28 cellular contexts compared by ENCODE assay signal in the genomic region with DNA sequence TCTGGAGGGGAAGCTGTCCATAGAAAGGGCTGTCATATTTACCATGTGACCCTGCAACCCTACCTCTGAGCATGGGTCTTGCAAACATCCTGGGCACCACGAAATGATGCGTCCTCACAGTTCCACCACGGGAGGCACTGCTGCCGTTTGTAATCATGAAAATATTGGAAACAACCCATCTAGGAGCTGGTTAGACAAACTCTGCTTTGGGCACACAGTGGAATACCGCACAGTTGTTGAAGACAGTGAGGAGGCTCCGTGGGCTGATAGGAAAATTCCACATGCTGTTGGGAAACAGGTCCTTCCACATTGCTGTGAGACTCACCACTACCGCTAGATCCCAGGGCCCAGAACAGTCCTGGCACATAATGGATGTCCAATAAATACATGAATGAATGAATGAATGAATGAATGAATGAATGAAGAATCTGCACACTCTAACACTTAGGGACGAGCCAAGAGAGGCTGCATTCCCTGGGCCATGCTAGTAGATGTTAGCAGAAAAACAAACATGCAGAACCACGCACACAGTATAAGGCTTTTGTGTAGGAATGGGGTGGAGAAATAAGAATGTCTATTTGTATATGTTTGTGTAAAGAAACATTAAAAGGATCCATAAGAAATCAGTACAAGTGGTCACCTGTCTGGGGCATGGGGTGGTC. TPM values are rescaled to one million over a fixed set of nuclear protein-coding genes. Genes with fewer than 3 reads are reported as not detected.
A peak's percentile ranks its signal among the peaks of the same experiment; 100 is the strongest.
DNase-seq lines count a peak whose midpoint lies in the region; ATAC-seq and TF ChIP-seq lines count a peak whose summit lies in the region.
"Had no signal": no experiment of that assay in that cellular context is flagged by ENCODE, and none has a peak within 500 bp of the region (broad histone marks: within the 10 kb centered on the region; RNA-seq: fewer than 3 reads in every experiment).

No MANE protein-coding gene starts in this region.

- no peaks in the 10 kb centered on the region for H3K36me3 ChIP-seq in smooth muscle cell (ENCODE audit: low read depth)
- H3K36me3 ChIP-seq: sigmoid colon, tibial artery had no signal

- no peaks in the 10 kb centered on the region for H4K20me1 ChIP-seq in smooth muscle cell (ENCODE audit: low read depth)

- in situ Hi-C loops in SK-MEL-5 (cut with HindIII; ENCODE audit: low pct_unique_long_range_greater_than_20kb, low sequenced_read_pairs), result no loop called here

- DNase-seq in SK-MEL-5 (ENCODE audit: low read depth, low spot score) (peak; percentile 17), foreskin keratinocyte (no peak), smooth muscle cell (lab: John Stamatoyannopoulos, UW; ENCODE audit: unreplicated experiment) (no peak), activated gamma-delta T cell treated with Interleukin-2 at 50 U/mL for 16 hours (no peak), NCI-H2196 treated with DMSO at 0.1 percent for 48 hours (lab: John Stamatoyannopoulos, UW; ENCODE audit: unreplicated experiment) (no peak), NCI-H1436 treated with DMSO at 0.1 percent for 48 hours (lab: John Stamatoyannopoulos, UW) (no peak)
- DNase-seq: activated B cell treated with CpG ODN at 0.5 μM for 24 hours; activated CD4-positive, alpha-beta T cell treated with anti-CD3 and anti-CD28 coated beads, Interleukin-2, amount 50 U/mL, for 1 hour; activated T-cell treated with anti-CD3 and anti-CD28 coated beads, Interleukin-2, amount 50 U/mL, for 4 hours; dermis blood vessel endothelial cell; DMS79 treated with DMSO at 0.1 percent for 48 hours; endodermal cell; GF-D8; HCEC 1CT; head of caudate nucleus; naive thymus-derived CD4-positive, alpha-beta T cell; NCI-H1048; NCI-H1694; NCI-H2171 treated with DMSO at 0.1 percent for 48 hours; NCI-H69; nucleus accumbens; sigmoid colon; stimulated activated CD4-positive, alpha-beta T cell treated with anti-CD3 and anti-CD28 coated beads, Interleukin-4, amount 100 ng/mL, for 24 hours; T-helper 1 cell; tibial artery had no signal

- no peaks in the 10 kb centered on the region for H3K79me2 ChIP-seq in smooth muscle cell (ENCODE audit: low read depth)

- peak; percentile 37; the same call in 1 of the 2 replicates for TF ChIP-seq CTCF in LNCAP (IDR thresholded peaks at IDR 0.05)
- TF ChIP-seq CTCF in foreskin keratinocyte (conservative IDR thresholded peaks at IDR 0.05), result peak; percentile 26
- TF ChIP-seq CTCF in smooth muscle cell (IDR thresholded peaks at IDR 0.05; ENCODE audit: borderline replicate concordance, insufficient read depth, poor library complexity, severe bottlenecking), result no peak

- no peaks in the 10 kb centered on the region for H3K9me3 ChIP-seq in smooth muscle cell (replicated peaks; ENCODE audit: low read depth)
- H3K9me3 ChIP-seq: sigmoid colon, tibial artery had no signal

- H3F3A ChIP-seq in smooth muscle cell (ENCODE audit: low read depth), result peaks cover 2% of the 10 kb centered on the region

- ATAC-seq in foreskin keratinocyte, result no peak
- ATAC-seq: activated T-cell treated with anti-CD3 and anti-CD28 coated beads, Interleukin-2, amount 50 U/mL, for 4 hours; esophagus mucosa; naive thymus-derived CD4-positive, alpha-beta T cell had no signal

- H3K27ac ChIP-seq in foreskin keratinocyte, result no peak overlapping the region
- H3K27ac ChIP-seq in smooth muscle cell (ENCODE audit: low read depth), result no peak overlapping the region
- H3K27ac ChIP-seq: sigmoid colon, SK-N-MC, tibial artery had no signal

- 54% methylated on average over 9 of the region's 9 CpGs for WGBS in smooth muscle cell (ENCODE audit: low lambda C conversion rate)

- H3K27me3 ChIP-seq in foreskin keratinocyte (peaks cover 13% of the 10 kb centered on the region), smooth muscle cell (ENCODE audit: low read depth) (no peaks in the 10 kb centered on the region)
- H3K27me3 ChIP-seq: sigmoid colon, tibial artery had no signal

- H3K4me3 ChIP-seq in smooth muscle cell, result no peak overlapping the region
- H3K4me3 ChIP-seq: sigmoid colon, SK-N-MC, tibial artery had no signal

- peak overlapping the region; percentile 1 for H3K4me2 ChIP-seq in smooth muscle cell

- H3K9ac ChIP-seq in smooth muscle cell (ENCODE audit: low read depth), result no peak overlapping the region

- no peak overlapping the region for H2AFZ ChIP-seq in smooth muscle cell (ENCODE audit: low read depth)

- no peaks in the 10 kb centered on the region for H3K4me1 ChIP-seq in foreskin keratinocyte
- no peaks in the 10 kb centered on the region for H3K4me1 ChIP-seq in smooth muscle cell (ENCODE audit: low read depth)

RNA-seq across cellular contexts. Expression of a gene that starts 40.6 kb away (rescaled TPM):
- total RNA-seq in SK-MEL-5 (2014; rRNA removed; shearing (Covaris generic)), result 24.8 and 27.9 TPM in 2 replicates
- polyA plus RNA-seq in SK-MEL-5 (2015; cell fraction: cytosol; rRNA removed), result 32.4 and 32.7 TPM in 2 replicates
- polyA plus RNA-seq in SK-MEL-5 (2015; cell fraction: nucleus; rRNA removed), result 77.1 and 96.4 TPM in 2 replicates
- total RNA-seq in foreskin keratinocyte (31.5 and 34.8 TPM in 2 replicates), smooth muscle cell (21.6 and 25.9 TPM in 2 replicates)
- polyA plus RNA-seq in foreskin keratinocyte (35.9 and 40.6 TPM in 2 replicates), smooth muscle cell (33.0 and 43.5 TPM in 2 replicates)

RNA-seq across cellular contexts. Expression of a gene that starts 48.3 kb away (rescaled TPM):
- total RNA-seq in SK-MEL-5 (2014; rRNA removed; shearing (Covaris generic)), result 19.3 and 19.4 TPM in 2 replicates
- polyA plus RNA-seq in SK-MEL-5 (2015; cell fraction: cytosol; rRNA removed), result 25.6 and 42.8 TPM in 2 replicates
- 14.9 and 16.4 TPM in 2 replicates for polyA plus RNA-seq in SK-MEL-5 (2015; cell fraction: nucleus; rRNA removed)
- 63.9 and 77.5 TPM in 2 replicates for total RNA-seq in foreskin keratinocyte
- 35.3 and 42.2 TPM in 2 replicates for polyA plus RNA-seq in foreskin keratinocyte
- 16.4 and 18.0 TPM in 2 replicates for total RNA-seq in smooth muscle cell
- polyA plus RNA-seq in smooth muscle cell, result 16.3 and 16.6 TPM in 2 replicates
